ENCODE assay signal across 8 cellular contexts in genomic region chr3:157606392-157607197, GRCh38.
A peak's percentile ranks its signal among the peaks of the same experiment; 100 is the strongest.
DNase-seq lines count a peak whose midpoint lies in the region; ATAC-seq and TF ChIP-seq lines count a peak whose summit lies in the region.

No MANE protein-coding gene starts in this region.

- peaks cover 4% of the 10 kb centered on the region for H3K27me3 Mint-ChIP-seq in type B pancreatic cell

- no peaks in the 10 kb centered on the region for H3K9me2 ChIP-seq in DOHH2 (replicated peaks; ENCODE audit: control insufficient read depth, low read length)

- H3K4me3 ChIP-seq in DOHH2 (ENCODE audit: low read length): no peak overlapping the region
- H3K4me3 ChIP-seq in foreskin fibroblast (ENCODE audit: low read depth in 1 of 2, low read length in 2 of 2): no peak overlapping the region
- no peak overlapping the region for H3K4me3 ChIP-seq in ovary

- H3K27me3 ChIP-seq in DOHH2 (ENCODE audit: control insufficient read depth, low read length) (peaks cover 7% of the 10 kb centered on the region), ovary (no peaks in the 10 kb centered on the region)

- no peaks in the 10 kb centered on the region for H3K36me3 ChIP-seq in DOHH2 (ENCODE audit: control insufficient read depth, low read length)
- H3K36me3 ChIP-seq in ovary: no peaks in the 10 kb centered on the region

- no peaks in the 10 kb centered on the region for H3K9me3 Mint-ChIP-seq in type B pancreatic cell

- H3K4me2 ChIP-seq in DOHH2 (ENCODE audit: low read length): no peak overlapping the region

- no peaks in the 10 kb centered on the region for H3K79me2 ChIP-seq in DOHH2 (ENCODE audit: control insufficient read depth, low read length)

- H3K27ac ChIP-seq in DOHH2 (ENCODE audit: low read depth, low read length): no peak overlapping the region
- no peak overlapping the region for H3K27ac ChIP-seq in ovary

- H3K27ac Mint-ChIP-seq in type B pancreatic cell: no peak overlapping the region

- TF ChIP-seq EP300 in ovary (IDR thresholded peaks at IDR 0.05): no peak

- TF ChIP-seq POLR2A in ovary (IDR thresholded peaks at IDR 0.05): no peak

- no peaks in the 10 kb centered on the region for H4K20me1 ChIP-seq in DOHH2 (ENCODE audit: control insufficient read depth, insufficient read depth, low read depth, low read length)

- TF ChIP-seq CTCF in DOHH2 (IDR thresholded peaks at IDR 0.05; ENCODE audit: low read depth, low read length, poor library complexity, severe bottlenecking) (peak; percentile 81), foreskin fibroblast (IDR thresholded peaks at IDR 0.05; ENCODE audit: low read depth, low read length) (peak; percentile 88), ovary (IDR thresholded peaks at IDR 0.05) (peak in 1 of 3 donors; percentile 12), type B pancreatic cell (conservative IDR thresholded peaks at IDR 0.05) (peak; percentile 90)

- ATAC-seq in GM21423 (IDR thresholded peaks at IDR 0.05; ENCODE audit: unreplicated experiment): peak; percentile 94

- H3K4me1 ChIP-seq in DOHH2 (ENCODE audit: control insufficient read depth, low read length) (no peaks in the 10 kb centered on the region), ovary (ENCODE audit: insufficient read depth) (no peaks in the 10 kb centered on the region)

- intact Hi-C loops in ovary (cut with DNase I): no loop called here

- 27 to 33% (median 31%) methylated on average over 10 of the region's 10 CpGs for WGBS in ovary, 3 donors

- peaks cover 14% of the 10 kb centered on the region for H3K4me1 Mint-ChIP-seq in type B pancreatic cell (ENCODE audit: unreplicated experiment)

- H3K36me3 Mint-ChIP-seq in type B pancreatic cell: no peaks in the 10 kb centered on the region

- H3K4me3 Mint-ChIP-seq in type B pancreatic cell: no peak overlapping the region

- no peaks in the 10 kb centered on the region for H3F3A ChIP-seq in DOHH2 (ENCODE audit: control insufficient read depth, insufficient read depth)

- DNase-seq in HS-27A (ENCODE audit: low read depth) (peak; percentile 23), RKO (ENCODE audit: low spot score) (peak; percentile 83), foreskin fibroblast (peak; percentile 73 to 87), ovary (peak in 4 of 5 donors; percentile 23 to 44 (median 26)), type B pancreatic cell (ENCODE audit: extremely low spot score, unreplicated experiment) (peak; percentile 79)
- DNase-seq in activated T-helper 1 cell treated with anti-CD3 and anti-CD28 coated beads, Interleukin-2, amount 50 U/mL, for 16 hours (ENCODE audit: low read depth in 1 of 2, low spot score in 1 of 2): peak; percentile 22 to 29

- H3K9me3 ChIP-seq in DOHH2 (ENCODE audit: control insufficient read depth, insufficient read depth, low read length) (no peaks in the 10 kb centered on the region), ovary (no peaks in the 10 kb centered on the region)

Comparison
In these comparisons a context has a peak if more than half of its experiments do, and no peak if none do; other contexts are left out.
1. DNase-seq: peak in every context shown above with its lines; median percentile 83 in RKO; 80 in foreskin fibroblast; 79 in type B pancreatic cell; 26 in ovary; 26 in activated T-helper 1 cell treated with anti-CD3 and anti-CD28 coated beads, Interleukin-2, amount 50 U/mL, for 16 hours; 23 in HS-27A.